Comparison of ENCODE assay signal across 24 cellular contexts in the genomic region with DNA sequence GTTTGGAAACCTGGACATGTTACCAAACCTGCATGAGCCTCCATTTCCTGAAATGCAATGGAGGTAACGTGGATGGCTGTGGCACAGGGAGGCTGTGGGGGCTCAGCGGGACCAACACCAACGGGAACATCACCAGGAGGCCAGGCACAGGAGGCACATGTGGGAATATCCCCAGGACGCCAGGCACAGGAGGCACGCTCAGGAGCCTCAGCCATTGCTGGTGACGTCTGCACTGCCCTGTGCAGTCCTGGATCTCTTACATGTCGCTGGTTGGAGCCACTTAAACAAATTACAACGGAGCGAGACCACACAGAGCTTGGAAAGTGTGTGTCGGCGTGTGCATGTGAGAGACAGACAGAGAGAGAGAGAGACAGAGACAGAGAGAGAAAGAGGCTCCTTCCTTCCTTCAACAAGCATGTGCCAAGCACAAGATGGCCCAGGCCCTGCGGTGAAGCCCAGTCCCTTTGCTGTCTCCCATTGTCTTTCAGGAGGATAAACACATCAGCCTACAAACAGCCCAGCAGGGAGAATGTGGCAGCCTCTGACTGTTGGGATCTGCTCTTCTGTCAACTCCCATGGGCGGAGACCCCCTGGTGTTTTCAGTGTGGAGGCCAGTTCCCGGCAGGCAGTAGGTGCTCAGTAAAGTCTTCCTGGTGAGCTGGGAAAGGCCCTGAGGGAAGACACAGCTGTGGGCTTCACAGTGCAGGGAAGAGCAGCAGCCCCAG.
"Had no signal": no experiment of that assay in that cellular context is flagged by ENCODE, and none has a peak within 500 bp of the region (broad histone marks: within the 10 kb centered on the region; RNA-seq: fewer than 3 reads in every experiment).

No MANE protein-coding gene starts in this region.

- DNase-seq: activated CD4-positive, alpha-beta T cell treated with anti-CD3 and anti-CD28 coated beads, Interleukin-2, amount 10 ng/mL, durations not matched to agents 24 days and 14 days; activated CD4-positive, alpha-beta T cell treated with anti-CD3 and anti-CD28 coated beads, Interleukin-2, amount 50 U/mL, for 4 hours; activated CD8-positive, alpha-beta T cell treated with anti-CD3 and anti-CD28 coated beads for 36 hours; activated gamma-delta T cell; activated naive CD4-positive, alpha-beta T cell treated with Interleukin-2 at 50 U/mL for 16 hours; activated naive CD8-positive, alpha-beta T cell treated with anti-CD3 and anti-CD28 coated beads, Interleukin-2, amount 10 ng/mL, durations not matched to agents 7 days and 5 days; activated T-cell treated with anti-CD3 and anti-CD28 coated beads, Interleukin-2, amount 50 U/mL, for 1 hour; amygdala; NCI-H1105; NCI-H1694 treated with DMSO at 0.1 percent for 48 hours; NCI-H2029; NCI-H446; SHP77; T1000; WERI-Rb-1 had no signal

- H3K36me3 Mint-ChIP-seq: activated naive CD4-positive, alpha-beta T cell treated with anti-CD3 and anti-CD28 coated beads, Interleukin-2, amount 50 U/mL, for 24 hours; activated naive CD8-positive, alpha-beta T cell treated with anti-CD3 and anti-CD28 coated beads, Interleukin-2, amount 10 ng/mL, durations not matched to agents 7 days and 5 days had no signal

- H3K27me3 ChIP-seq: ascending aorta, cardiac muscle cell, SJCRH30 had no signal

- H3K4me3 ChIP-seq: ascending aorta, cardiac muscle cell, K562, SJCRH30, SK-N-MC had no signal

- H3K36me3 ChIP-seq: ascending aorta, cardiac muscle cell, SJCRH30, WERI-Rb-1 had no signal

- ATAC-seq: activated CD8-positive, alpha-beta T cell treated with anti-CD3 and anti-CD28 coated beads for 36 hours; K562; Panc1 had no signal

- H3K27ac ChIP-seq: ascending aorta, cardiac muscle cell, SJCRH30, SK-N-MC, WERI-Rb-1 had no signal

- H3K27me3 Mint-ChIP-seq: activated CD4-positive, alpha-beta T cell treated with anti-CD3 and anti-CD28 coated beads, Interleukin-2, amount 10 ng/mL, durations not matched to agents 24 days and 14 days; activated CD8-positive, alpha-beta T cell treated with anti-CD3 and anti-CD28 coated beads for 36 hours; activated naive CD4-positive, alpha-beta T cell treated with anti-CD3 and anti-CD28 coated beads, Interleukin-2, amount 50 U/mL, for 24 hours; activated naive CD8-positive, alpha-beta T cell treated with anti-CD3 and anti-CD28 coated beads, Interleukin-2, amount 10 ng/mL, durations not matched to agents 7 days and 5 days; central memory CD8-positive, alpha-beta T cell had no signal

- H3K9me3 Mint-ChIP-seq: activated CD4-positive, alpha-beta T cell treated with anti-CD3 and anti-CD28 coated beads, Interleukin-2, amount 10 ng/mL, durations not matched to agents 24 days and 14 days; activated CD8-positive, alpha-beta T cell treated with anti-CD3 and anti-CD28 coated beads for 36 hours; activated naive CD8-positive, alpha-beta T cell treated with anti-CD3 and anti-CD28 coated beads, Interleukin-2, amount 10 ng/mL, durations not matched to agents 7 days and 5 days; activated T-helper 2 cell treated with anti-CD3 and anti-CD28 coated beads, Interferon-gamma antibody, Interleukin-2, Interleukin-4, amounts not matched to agents 10 μg/mL and 5 μg/mL and 100 μg/mL, durations not matched to agents 14 hours and 24 hours and 36 hours; central memory CD8-positive, alpha-beta T cell had no signal

- H3K4me1 Mint-ChIP-seq: activated CD4-positive, alpha-beta T cell treated with anti-CD3 and anti-CD28 coated beads, Interleukin-2, amount 10 ng/mL, durations not matched to agents 24 days and 14 days; activated naive CD4-positive, alpha-beta T cell treated with anti-CD3 and anti-CD28 coated beads, Interleukin-2, amount 50 U/mL, for 24 hours; activated naive CD8-positive, alpha-beta T cell treated with anti-CD3 and anti-CD28 coated beads, Interleukin-2, amount 10 ng/mL, durations not matched to agents 7 days and 5 days; central memory CD8-positive, alpha-beta T cell had no signal

- H3K4me3 Mint-ChIP-seq: activated CD4-positive, alpha-beta T cell treated with anti-CD3 and anti-CD28 coated beads, Interleukin-2, amount 10 ng/mL, durations not matched to agents 24 days and 14 days; activated CD8-positive, alpha-beta T cell treated with anti-CD3 and anti-CD28 coated beads for 36 hours; activated naive CD4-positive, alpha-beta T cell treated with anti-CD3 and anti-CD28 coated beads, Interleukin-2, amount 50 U/mL, for 24 hours; activated naive CD8-positive, alpha-beta T cell treated with anti-CD3 and anti-CD28 coated beads, Interleukin-2, amount 10 ng/mL, durations not matched to agents 7 days and 5 days; central memory CD8-positive, alpha-beta T cell had no signal

- H3K27ac Mint-ChIP-seq: activated CD4-positive, alpha-beta T cell treated with anti-CD3 and anti-CD28 coated beads, Interleukin-2, amount 10 ng/mL, durations not matched to agents 24 days and 14 days; activated CD8-positive, alpha-beta T cell treated with anti-CD3 and anti-CD28 coated beads for 36 hours; activated naive CD4-positive, alpha-beta T cell treated with anti-CD3 and anti-CD28 coated beads, Interleukin-2, amount 50 U/mL, for 24 hours; activated naive CD8-positive, alpha-beta T cell treated with anti-CD3 and anti-CD28 coated beads, Interleukin-2, amount 10 ng/mL, durations not matched to agents 7 days and 5 days; activated T-helper 2 cell treated with anti-CD3 and anti-CD28 coated beads, Interferon-gamma antibody, Interleukin-2, Interleukin-4, amounts not matched to agents 10 μg/mL and 5 μg/mL and 100 μg/mL, durations not matched to agents 14 hours and 24 hours and 36 hours had no signal

- H3K9me3 ChIP-seq: ascending aorta had no signal

- H3K4me1 ChIP-seq: ascending aorta, SJCRH30 had no signal
